ENCODE assay signal across 11 cellular contexts in genomic region chr3:133931084-133931483, GRCh38.
"Had no signal": no experiment of that assay in that cellular context is flagged by ENCODE, and none has a peak within 500 bp of the region (broad histone marks: within the 10 kb centered on the region; RNA-seq: fewer than 3 reads in every experiment).

No MANE protein-coding gene starts in this region.

- DNase-seq: cerebellar nuclear complex; left lung; lower lobe of right lung; naive B cell; stimulated activated CD4-positive, alpha-beta T cell treated with anti-CD3 and anti-CD28 coated beads, Interleukin-4, amount 100 ng/mL, for 1 hour; tibial artery had no signal

- H3K27ac ChIP-seq: colonic mucosa, left lung, lower lobe of right lung, neutrophil, tibial artery had no signal

- H3K4me3 Mint-ChIP-seq: stimulated activated memory B cell treated with anti-CD40 and anti-IgM and Interleukin-4, amounts not matched to agents 10 μg/mL and 1 μg/mL and 100 μg/mL, for 72 hours; stimulated activated naive CD8-positive, alpha-beta T cell treated with anti-CD3 and anti-CD28 coated beads, Interleukin-15, Interleukin-2, amounts not matched to agents 100 ng/mL and 50 ng/mL, for 24 hours had no signal

- H3K9me3 Mint-ChIP-seq: naive B cell; nephron; stimulated activated memory B cell treated with anti-CD40 and anti-IgM and Interleukin-4, amounts not matched to agents 10 μg/mL and 1 μg/mL and 100 μg/mL, for 72 hours; stimulated activated naive CD8-positive, alpha-beta T cell treated with anti-CD3 and anti-CD28 coated beads, Interleukin-15, Interleukin-2, amounts not matched to agents 100 ng/mL and 50 ng/mL, for 24 hours had no signal

- ATAC-seq: lower lobe of right lung; stimulated activated memory B cell treated with anti-CD40 and anti-IgM and Interleukin-4, amounts not matched to agents 10 μg/mL and 1 μg/mL and 100 μg/mL, for 72 hours had no signal

- H3K4me3 ChIP-seq: colonic mucosa, left lung, lower lobe of right lung, tibial artery had no signal

- H3K27me3 ChIP-seq: colonic mucosa had no signal

- H3K36me3 ChIP-seq: colonic mucosa, neutrophil, tibial artery had no signal

- H3K27ac Mint-ChIP-seq: naive B cell; stimulated activated memory B cell treated with anti-CD40 and anti-IgM and Interleukin-4, amounts not matched to agents 10 μg/mL and 1 μg/mL and 100 μg/mL, for 72 hours; stimulated activated naive CD8-positive, alpha-beta T cell treated with anti-CD3 and anti-CD28 coated beads, Interleukin-15, Interleukin-2, amounts not matched to agents 100 ng/mL and 50 ng/mL, for 24 hours had no signal

- H3K36me3 Mint-ChIP-seq: naive B cell; stimulated activated memory B cell treated with anti-CD40 and anti-IgM and Interleukin-4, amounts not matched to agents 10 μg/mL and 1 μg/mL and 100 μg/mL, for 72 hours had no signal

- H3K9me3 ChIP-seq: colonic mucosa, left lung, lower lobe of right lung, neutrophil, tibial artery had no signal
